1 cellular context compared by ENCODE assay signal in the genomic region with DNA sequence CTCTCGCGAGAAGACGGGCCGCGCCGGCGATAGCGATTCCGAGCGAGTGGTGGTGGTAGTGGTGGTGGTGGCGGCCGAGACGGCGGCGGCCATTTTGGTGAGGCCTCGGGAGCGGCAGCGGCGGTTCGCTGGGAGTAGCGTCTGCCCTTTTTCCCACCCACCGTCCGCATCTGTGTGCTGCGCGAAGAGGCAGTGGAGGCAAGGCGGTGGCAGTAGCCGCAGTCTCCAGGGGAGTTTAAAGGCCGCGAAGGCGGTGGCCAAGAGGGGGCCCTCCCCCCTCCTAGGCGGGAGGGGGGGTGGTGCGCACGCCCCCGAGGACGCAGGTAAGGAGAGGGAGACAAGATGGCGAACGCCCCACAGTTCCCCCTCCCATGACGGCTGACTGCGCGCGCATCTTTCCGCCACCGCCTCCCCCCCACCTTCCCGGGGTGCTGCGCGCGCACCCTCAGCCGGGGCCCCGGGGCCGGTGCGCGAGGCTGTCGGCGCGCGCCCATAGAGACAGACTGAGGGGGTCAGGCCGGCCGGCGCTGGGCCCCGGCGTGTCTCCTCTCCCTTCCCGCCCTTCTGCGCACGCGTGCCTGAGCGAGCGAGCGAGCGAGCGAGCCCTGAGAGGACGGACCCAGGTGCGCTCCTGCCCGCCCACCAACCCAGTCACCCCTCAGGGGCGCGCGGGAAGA.
TF ChIP-seq lines count a peak whose summit lies in the region.

No MANE protein-coding gene starts in this region.

TF ChIP-seq in HepG2, 621 proteins besides CTCF, POLR2A, EP300 and RAD21 (continued from another document and continues in another):
- TF ChIP-seq, protein P1, sequence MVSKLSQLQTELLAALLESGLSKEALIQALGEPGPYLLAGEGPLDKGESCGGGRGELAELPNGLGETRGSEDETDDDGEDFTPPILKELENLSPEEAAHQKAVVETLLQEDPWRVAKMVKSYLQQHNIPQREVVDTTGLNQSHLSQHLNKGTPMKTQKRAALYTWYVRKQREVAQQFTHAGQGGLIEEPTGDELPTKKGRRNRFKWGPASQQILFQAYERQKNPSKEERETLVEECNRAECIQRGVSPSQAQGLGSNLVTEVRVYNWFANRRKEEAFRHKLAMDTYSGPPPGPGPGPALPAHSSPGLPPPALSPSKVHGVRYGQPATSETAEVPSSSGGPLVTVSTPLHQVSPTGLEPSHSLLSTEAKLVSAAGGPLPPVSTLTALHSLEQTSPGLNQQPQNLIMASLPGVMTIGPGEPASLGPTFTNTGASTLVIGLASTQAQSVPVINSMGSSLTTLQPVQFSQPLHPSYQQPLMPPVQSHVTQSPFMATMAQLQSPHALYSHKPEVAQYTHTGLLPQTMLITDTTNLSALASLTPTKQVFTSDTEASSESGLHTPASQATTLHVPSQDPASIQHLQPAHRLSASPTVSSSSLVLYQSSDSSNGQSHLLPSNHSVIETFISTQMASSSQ (IDR thresholded peaks at IDR 0.05; ENCODE audit: low read depth), result no peak
- TF ChIP-seq, protein P1 (CRISPR knock-in tag; IDR thresholded peaks at IDR 0.05; ENCODE audit: borderline replicate concordance), result no peak; the same call in 1 of the 2 replicates
- TF ChIP-seq, protein P2, sequence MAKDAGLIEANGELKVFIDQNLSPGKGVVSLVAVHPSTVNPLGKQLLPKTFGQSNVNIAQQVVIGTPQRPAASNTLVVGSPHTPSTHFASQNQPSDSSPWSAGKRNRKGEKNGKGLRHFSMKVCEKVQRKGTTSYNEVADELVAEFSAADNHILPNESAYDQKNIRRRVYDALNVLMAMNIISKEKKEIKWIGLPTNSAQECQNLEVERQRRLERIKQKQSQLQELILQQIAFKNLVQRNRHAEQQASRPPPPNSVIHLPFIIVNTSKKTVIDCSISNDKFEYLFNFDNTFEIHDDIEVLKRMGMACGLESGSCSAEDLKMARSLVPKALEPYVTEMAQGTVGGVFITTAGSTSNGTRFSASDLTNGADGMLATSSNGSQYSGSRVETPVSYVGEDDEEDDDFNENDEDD (CRISPR knock-in tag; IDR thresholded peaks at IDR 0.05; ENCODE audit: borderline replicate concordance), result peak; percentile 14
- TF ChIP-seq, protein P3, sequence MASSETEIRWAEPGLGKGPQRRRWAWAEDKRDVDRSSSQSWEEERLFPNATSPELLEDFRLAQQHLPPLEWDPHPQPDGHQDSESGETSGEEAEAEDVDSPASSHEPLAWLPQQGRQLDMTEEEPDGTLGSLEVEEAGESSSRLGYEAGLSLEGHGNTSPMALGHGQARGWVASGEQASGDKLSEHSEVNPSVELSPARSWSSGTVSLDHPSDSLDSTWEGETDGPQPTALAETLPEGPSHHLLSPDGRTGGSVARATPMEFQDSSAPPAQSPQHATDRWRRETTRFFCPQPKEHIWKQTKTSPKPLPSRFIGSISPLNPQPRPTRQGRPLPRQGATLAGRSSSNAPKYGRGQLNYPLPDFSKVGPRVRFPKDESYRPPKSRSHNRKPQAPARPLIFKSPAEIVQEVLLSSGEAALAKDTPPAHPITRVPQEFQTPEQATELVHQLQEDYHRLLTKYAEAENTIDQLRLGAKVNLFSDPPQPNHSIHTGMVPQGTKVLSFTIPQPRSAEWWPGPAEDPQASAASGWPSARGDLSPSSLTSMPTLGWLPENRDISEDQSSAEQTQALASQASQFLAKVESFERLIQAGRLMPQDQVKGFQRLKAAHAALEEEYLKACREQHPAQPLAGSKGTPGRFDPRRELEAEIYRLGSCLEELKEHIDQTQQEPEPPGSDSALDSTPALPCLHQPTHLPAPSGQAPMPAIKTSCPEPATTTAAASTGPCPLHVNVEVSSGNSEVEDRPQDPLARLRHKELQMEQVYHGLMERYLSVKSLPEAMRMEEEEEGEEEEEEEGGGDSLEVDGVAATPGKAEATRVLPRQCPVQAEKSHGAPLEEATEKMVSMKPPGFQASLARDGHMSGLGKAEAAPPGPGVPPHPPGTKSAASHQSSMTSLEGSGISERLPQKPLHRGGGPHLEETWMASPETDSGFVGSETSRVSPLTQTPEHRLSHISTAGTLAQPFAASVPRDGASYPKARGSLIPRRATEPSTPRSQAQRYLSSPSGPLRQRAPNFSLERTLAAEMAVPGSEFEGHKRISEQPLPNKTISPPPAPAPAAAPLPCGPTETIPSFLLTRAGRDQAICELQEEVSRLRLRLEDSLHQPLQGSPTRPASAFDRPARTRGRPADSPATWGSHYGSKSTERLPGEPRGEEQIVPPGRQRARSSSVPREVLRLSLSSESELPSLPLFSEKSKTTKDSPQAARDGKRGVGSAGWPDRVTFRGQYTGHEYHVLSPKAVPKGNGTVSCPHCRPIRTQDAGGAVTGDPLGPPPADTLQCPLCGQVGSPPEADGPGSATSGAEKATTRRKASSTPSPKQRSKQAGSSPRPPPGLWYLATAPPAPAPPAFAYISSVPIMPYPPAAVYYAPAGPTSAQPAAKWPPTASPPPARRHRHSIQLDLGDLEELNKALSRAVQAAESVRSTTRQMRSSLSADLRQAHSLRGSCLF (CRISPR knock-in tag; IDR thresholded peaks at IDR 0.05; ENCODE audit: borderline replicate concordance), result no peak
- no peak for TF ChIP-seq ZNF33A (CRISPR knock-in tag; IDR thresholded peaks at IDR 0.05; ENCODE audit: borderline replicate concordance)
- no peak for TF ChIP-seq ZFP62 (CRISPR knock-in tag; IDR thresholded peaks at IDR 0.05)
- TF ChIP-seq ZNF709 (CRISPR knock-in tag; IDR thresholded peaks at IDR 0.05), result peak; percentile 74
- TF ChIP-seq ZNF674 (CRISPR knock-in tag; IDR thresholded peaks at IDR 0.05; ENCODE audit: low read depth), result peak; percentile 87
- TF ChIP-seq ZSCAN29 (CRISPR knock-in tag; conservative IDR thresholded peaks at IDR 0.05), result peak; percentile 80; the same call in 1 of the 2 replicates
- 0 out of 2 replicates have a peak, but pooled peaks have one; percentile 17 for TF ChIP-seq ZNF3 (CRISPR knock-in tag; IDR thresholded peaks at IDR 0.05)
- TF ChIP-seq, protein P4, sequence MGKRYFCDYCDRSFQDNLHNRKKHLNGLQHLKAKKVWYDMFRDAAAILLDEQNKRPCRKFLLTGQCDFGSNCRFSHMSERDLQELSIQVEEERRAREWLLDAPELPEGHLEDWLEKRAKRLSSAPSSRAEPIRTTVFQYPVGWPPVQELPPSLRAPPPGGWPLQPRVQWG (CRISPR knock-in tag; IDR thresholded peaks at IDR 0.05; ENCODE audit: borderline replicate concordance, low read depth), result no peak
- TF ChIP-seq, protein P5, sequence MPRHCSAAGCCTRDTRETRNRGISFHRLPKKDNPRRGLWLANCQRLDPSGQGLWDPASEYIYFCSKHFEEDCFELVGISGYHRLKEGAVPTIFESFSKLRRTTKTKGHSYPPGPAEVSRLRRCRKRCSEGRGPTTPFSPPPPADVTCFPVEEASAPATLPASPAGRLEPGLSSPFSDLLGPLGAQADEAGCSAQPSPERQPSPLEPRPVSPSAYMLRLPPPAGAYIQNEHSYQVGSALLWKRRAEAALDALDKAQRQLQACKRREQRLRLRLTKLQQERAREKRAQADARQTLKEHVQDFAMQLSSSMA (CRISPR knock-in tag; IDR thresholded peaks at IDR 0.05), result peak; percentile 64; the same call in 1 of the 2 replicates
- peak; percentile 76 for TF ChIP-seq GATAD2A (CRISPR knock-in tag; IDR thresholded peaks at IDR 0.05)
- peak; percentile 92 for TF ChIP-seq ZNF772 (CRISPR knock-in tag; IDR thresholded peaks at IDR 0.05)
- TF ChIP-seq, protein P6, sequence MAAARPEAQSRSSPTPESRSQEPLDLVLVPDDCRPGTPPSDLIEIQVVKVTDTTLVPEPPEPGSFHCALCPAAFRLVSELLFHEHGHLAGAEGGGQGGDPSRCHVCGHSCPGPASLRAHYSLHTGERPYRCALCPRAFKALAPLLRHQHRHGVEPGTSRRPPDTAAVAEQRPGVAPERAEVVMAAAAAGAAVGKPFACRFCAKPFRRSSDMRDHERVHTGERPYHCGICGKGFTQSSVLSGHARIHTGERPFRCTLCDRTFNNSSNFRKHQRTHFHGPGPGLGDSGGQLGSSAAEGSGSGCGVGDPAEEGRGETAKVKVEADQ (CRISPR knock-in tag; IDR thresholded peaks at IDR 0.05; ENCODE audit: borderline replicate concordance), result peak; percentile 92; the same call in 1 of the 2 replicates
- TF ChIP-seq, protein P7, sequence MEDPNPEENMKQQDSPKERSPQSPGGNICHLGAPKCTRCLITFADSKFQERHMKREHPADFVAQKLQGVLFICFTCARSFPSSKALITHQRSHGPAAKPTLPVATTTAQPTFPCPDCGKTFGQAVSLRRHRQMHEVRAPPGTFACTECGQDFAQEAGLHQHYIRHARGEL (CRISPR knock-in tag; IDR thresholded peaks at IDR 0.05), result peak; percentile 3; the same call in 1 of the 2 replicates
- 0 out of 2 replicates have a peak, but pooled peaks have one; percentile 37 for TF ChIP-seq ZNF629 (CRISPR knock-in tag; conservative IDR thresholded peaks at IDR 0.05)
- peak; percentile 87; the same call in 1 of the 2 replicates for TF ChIP-seq HIVEP1 (CRISPR knock-in tag; IDR thresholded peaks at IDR 0.05)
- peak; percentile 69; the same call in 1 of the 2 replicates for TF ChIP-seq ZNF777 (CRISPR knock-in tag; IDR thresholded peaks at IDR 0.05)
- TF ChIP-seq ASH2L (IDR thresholded peaks at IDR 0.05; ENCODE audit: insufficient read length, low read depth, low read length), result peak; percentile 74
- TF ChIP-seq ZSCAN30 (CRISPR knock-in tag; IDR thresholded peaks at IDR 0.05), result no peak
- TF ChIP-seq, protein P8, sequence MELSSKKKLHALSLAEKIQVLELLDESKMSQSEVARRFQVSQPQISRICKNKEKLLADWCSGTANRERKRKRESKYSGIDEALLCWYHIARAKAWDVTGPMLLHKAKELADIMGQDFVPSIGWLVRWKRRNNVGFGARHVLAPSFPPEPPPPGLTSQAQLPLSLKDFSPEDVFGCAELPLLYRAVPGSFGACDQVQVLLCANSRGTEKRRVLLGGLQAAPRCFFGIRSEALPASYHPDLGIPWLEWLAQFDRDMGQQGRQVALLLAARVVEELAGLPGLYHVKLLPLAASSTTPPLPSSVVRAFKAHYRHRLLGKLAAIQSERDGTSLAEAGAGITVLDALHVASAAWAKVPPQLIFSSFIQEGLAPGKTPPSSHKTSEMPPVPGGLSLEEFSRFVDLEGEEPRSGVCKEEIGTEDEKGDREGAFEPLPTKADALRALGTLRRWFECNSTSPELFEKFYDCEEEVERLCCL (CRISPR knock-in tag; IDR thresholded peaks at IDR 0.05; ENCODE audit: borderline replicate concordance), result no peak
- TF ChIP-seq REL (CRISPR knock-in tag; conservative IDR thresholded peaks at IDR 0.05), result peak; percentile 93; the same call in 1 of the 2 replicates
- TF ChIP-seq ZNF781 (CRISPR knock-in tag; IDR thresholded peaks at IDR 0.05; ENCODE audit: borderline replicate concordance, not compliant biosample characterization), result peak; percentile 82
- no peak for TF ChIP-seq NPAS2 (CRISPR knock-in tag; IDR thresholded peaks at IDR 0.05; ENCODE audit: borderline replicate concordance)
- peak; percentile 81; the same call in 1 of the 2 replicates for TF ChIP-seq ZNF274 (CRISPR knock-in tag; IDR thresholded peaks at IDR 0.05)
- TF ChIP-seq SNAI1 (CRISPR knock-in tag; IDR thresholded peaks at IDR 0.05; ENCODE audit: borderline replicate concordance), result no peak
- TF ChIP-seq ZFYVE20 (CRISPR knock-in tag; IDR thresholded peaks at IDR 0.05; ENCODE audit: borderline replicate concordance, low read depth), result peak; percentile 68; the same call in 1 of the 2 replicates
- no peak for TF ChIP-seq NFATC3 (CRISPR knock-in tag; IDR thresholded peaks at IDR 0.05)
- TF ChIP-seq, protein P9, sequence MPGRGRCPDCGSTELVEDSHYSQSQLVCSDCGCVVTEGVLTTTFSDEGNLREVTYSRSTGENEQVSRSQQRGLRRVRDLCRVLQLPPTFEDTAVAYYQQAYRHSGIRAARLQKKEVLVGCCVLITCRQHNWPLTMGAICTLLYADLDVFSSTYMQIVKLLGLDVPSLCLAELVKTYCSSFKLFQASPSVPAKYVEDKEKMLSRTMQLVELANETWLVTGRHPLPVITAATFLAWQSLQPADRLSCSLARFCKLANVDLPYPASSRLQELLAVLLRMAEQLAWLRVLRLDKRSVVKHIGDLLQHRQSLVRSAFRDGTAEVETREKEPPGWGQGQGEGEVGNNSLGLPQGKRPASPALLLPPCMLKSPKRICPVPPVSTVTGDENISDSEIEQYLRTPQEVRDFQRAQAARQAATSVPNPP (CRISPR knock-in tag; IDR thresholded peaks at IDR 0.05), result peak; percentile 74; the same call in 1 of the 2 replicates
- TF ChIP-seq GABPA (IDR thresholded peaks at IDR 0.05; ENCODE audit: low read depth, low read length), result no peak
- TF ChIP-seq GABPA (CRISPR knock-in tag; IDR thresholded peaks at IDR 0.05; ENCODE audit: low read depth), result peak; percentile 52
- TF ChIP-seq KMT2A (CRISPR knock-in tag; IDR thresholded peaks at IDR 0.05), result no peak; the same call in none of the 2 replicates
- TF ChIP-seq, protein P10, sequence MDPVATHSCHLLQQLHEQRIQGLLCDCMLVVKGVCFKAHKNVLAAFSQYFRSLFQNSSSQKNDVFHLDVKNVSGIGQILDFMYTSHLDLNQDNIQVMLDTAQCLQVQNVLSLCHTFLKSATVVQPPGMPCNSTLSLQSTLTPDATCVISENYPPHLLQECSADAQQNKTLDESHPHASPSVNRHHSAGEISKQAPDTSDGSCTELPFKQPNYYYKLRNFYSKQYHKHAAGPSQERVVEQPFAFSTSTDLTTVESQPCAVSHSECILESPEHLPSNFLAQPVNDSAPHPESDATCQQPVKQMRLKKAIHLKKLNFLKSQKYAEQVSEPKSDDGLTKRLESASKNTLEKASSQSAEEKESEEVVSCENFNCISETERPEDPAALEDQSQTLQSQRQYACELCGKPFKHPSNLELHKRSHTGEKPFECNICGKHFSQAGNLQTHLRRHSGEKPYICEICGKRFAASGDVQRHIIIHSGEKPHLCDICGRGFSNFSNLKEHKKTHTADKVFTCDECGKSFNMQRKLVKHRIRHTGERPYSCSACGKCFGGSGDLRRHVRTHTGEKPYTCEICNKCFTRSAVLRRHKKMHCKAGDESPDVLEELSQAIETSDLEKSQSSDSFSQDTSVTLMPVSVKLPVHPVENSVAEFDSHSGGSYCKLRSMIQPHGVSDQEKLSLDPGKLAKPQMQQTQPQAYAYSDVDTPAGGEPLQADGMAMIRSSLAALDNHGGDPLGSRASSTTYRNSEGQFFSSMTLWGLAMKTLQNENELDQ (CRISPR knock-in tag; IDR thresholded peaks at IDR 0.05; ENCODE audit: borderline replicate concordance), result peak; percentile 68; the same call in 1 of the 2 replicates
- no peak; the same call in 1 of the 2 replicates for TF ChIP-seq HMG20A (CRISPR knock-in tag; IDR thresholded peaks at IDR 0.05; ENCODE audit: borderline replicate concordance)
